Comparison of ENCODE assay signal across 9 cellular contexts in genomic region chr7:100563809-100564400, GRCh38. TPM values are rescaled to one million over a fixed set of nuclear protein-coding genes. Genes with fewer than 3 reads are reported as not detected.
DNase-seq lines count a peak whose midpoint lies in the region; ATAC-seq and TF ChIP-seq lines count a peak whose summit lies in the region.
"Had no signal": no experiment of that assay in that cellular context is flagged by ENCODE, and none has a peak within 500 bp of the region (broad histone marks: within the 10 kb centered on the region; RNA-seq: fewer than 3 reads in every experiment).

No MANE protein-coding gene starts in this region.

- H3K9me3 ChIP-seq in A673 (ENCODE audit: low read depth, low read length, poor library complexity, severe bottlenecking) (no peaks in the 10 kb centered on the region), lung (ENCODE audit: control insufficient read depth in 2 of 2, insufficient read depth in 1 of 2, low read length in 1 of 2) (no peaks in the 10 kb centered on the region)

- H3K27me3 ChIP-seq in A673 (replicated peaks; ENCODE audit: insufficient read depth, low read depth, low read length, poor library complexity) (no peaks in the 10 kb centered on the region), lung (ENCODE audit: control insufficient read depth, insufficient read depth) (no peaks in the 10 kb centered on the region)

- H3K4me1 ChIP-seq in A673 (ENCODE audit: insufficient read depth, low read length, poor library complexity, severe bottlenecking), result no peaks in the 10 kb centered on the region
- peaks cover 0 to 4% of the 10 kb centered on the region in 2 donors for H3K4me1 ChIP-seq in lung (ENCODE audit: control insufficient read depth in 2 of 2, insufficient read depth in 2 of 2, low read length in 2 of 2)

- CTCF ChIA-PET in A673 (lab: Charles Lee), result interaction anchor here (0.6 to 1.5 kb wide), 6 partner anchors 9 to 182 kb away, joined by 3 to 5 read pairs (median 4); partner anchors contain the start of gene NYAP1

- WGBS in lung, 2 donors, result 32% methylated on average over 12 of the region's 12 CpGs

- no TSS peak for BruUV-seq in A673 (replicated peaks; lab: Mats Ljungman, UMichigan)

- H3K4me3 ChIP-seq in A673 (ENCODE audit: low read depth, low read length, poor library complexity, severe bottlenecking) (no peak overlapping the region), lung (no peak overlapping the region)
- H3K4me3 ChIP-seq: skin epidermis had no signal

- H3K36me3 ChIP-seq in A673 (ENCODE audit: insufficient read depth, low read length, poor library complexity, severe bottlenecking) (no peaks in the 10 kb centered on the region), lung (ENCODE audit: control insufficient read depth in 2 of 2, insufficient read depth in 2 of 2, low read length in 2 of 2) (peaks cover 0 to 20% of the 10 kb centered on the region in 2 donors)

- intact Hi-C loops in A673 (cut with micrococcal nuclease; ENCODE audit: unreplicated experiment), result loop anchor here (5.0 kb wide), 1 partner anchor 128 kb away; the partner anchor contains the start of gene GIGYF1

- peak; percentile 95 for TF ChIP-seq CTCF in A673 (conservative IDR thresholded peaks at IDR 0.05; ENCODE audit: low read depth, low read length)
- TF ChIP-seq CTCF in lung (IDR thresholded peaks at IDR 0.05; ENCODE audit: control extremely low read depth, extremely low read depth), result peak; percentile 90

- DNase-seq in A673 (ENCODE audit: low spot score), result peak; percentile 80
- DNase-seq in NCI-H226, result peak; percentile 51
- peak; percentile 74 to 79 for DNase-seq in activated CD4-positive, alpha-beta T cell treated with anti-CD3 and anti-CD28 coated beads, Interleukin-2, amount 50 U/mL, for 24 hours (ENCODE audit: low read depth in 1 of 2, low spot score in 1 of 2)
- peak; percentile 45 to 68 for DNase-seq in dermis microvascular lymphatic vessel endothelial cell (ENCODE audit: low read depth in 2 of 2)
- peak; percentile 85 for DNase-seq in lung (ENCODE audit: low spot score)
- peak; percentile 71 to 77 for DNase-seq in stimulated activated CD8-positive, alpha-beta memory T cell treated with anti-CD3 and anti-CD28 coated beads, Interleukin-2, amount 100 ng/mL, for 1 hour (ENCODE audit: low read depth in 2 of 2)

- POLR2A ChIA-PET in A673 (lab: Charles Lee; ENCODE audit: low non-redundant PET), result no interaction called here

- H3K27ac ChIP-seq in A673 (ENCODE audit: low read depth, low read length, poor library complexity, severe bottlenecking), result no peak overlapping the region
- H3K27ac ChIP-seq in lung (ENCODE audit: low read depth in 1 of 2, low read length in 1 of 2), result no peak overlapping the region

- ATAC-seq in GM18498 (IDR thresholded peaks at IDR 0.05; ENCODE audit: unreplicated experiment) (peak; percentile 37), lung (ENCODE audit: insufficient read depth, low FRiP score) (peak; percentile 73), GM21515 (IDR thresholded peaks at IDR 0.05; ENCODE audit: unreplicated experiment) (no peak)

RNA-seq across cellular contexts. Expression of gene SAP25, which starts 9.8 kb away (rescaled TPM):
- total RNA-seq in A673 (2021) (1.7 and 2.8 TPM in 2 replicates), dermis microvascular lymphatic vessel endothelial cell (0.13 TPM in 1 of 2 replicates, not detected in the other), lung (1 to 10 TPM; 1.9 to 8.8 TPM)
- polyA plus RNA-seq in lung, result 1 to 10 TPM; 3.7 to 9.9 TPM

RNA-seq across cellular contexts. Expression of gene LRCH4, which starts 22.0 kb away (rescaled TPM):
- total RNA-seq in A673 (2021), result 42.4 and 50.4 TPM in 2 replicates
- 5.1 and 6.1 TPM in 2 replicates for total RNA-seq in dermis microvascular lymphatic vessel endothelial cell
- 100 to 1,000 TPM in 1 of 2 donors, 10 to 100 TPM in 1; 38.1 to 109 TPM for total RNA-seq in lung
- 100 to 1,000 TPM in 1 of 2 donors, 10 to 100 TPM in 1; 81.7 to 103 TPM for polyA plus RNA-seq in lung

RNA-seq across cellular contexts. Expression of gene FBXO24, which starts 22.2 kb away (rescaled TPM):
- total RNA-seq in A673 (2021), result 0.44 and 0.75 TPM in 2 replicates
- 0.13 and 0.25 TPM in 2 replicates for total RNA-seq in dermis microvascular lymphatic vessel endothelial cell
- 1 to 10 TPM in 1 of 2 donors, under 1 TPM in 1; 0.25 to 1.3 TPM for total RNA-seq in lung
- polyA plus RNA-seq in lung, result under 1 TPM; 0.30 to 0.35 TPM

RNA-seq across cellular contexts. Expression of gene AGFG2, which starts 24.9 kb away (rescaled TPM):
- total RNA-seq in A673 (2021) (12.8 and 15.3 TPM in 2 replicates), dermis microvascular lymphatic vessel endothelial cell (28.5 and 51.7 TPM in 2 replicates), lung (10 to 100 TPM; 22.8 to 36.0 TPM)
- 10 to 100 TPM; 15.9 to 16.6 TPM for polyA plus RNA-seq in lung

RNA-seq across cellular contexts. Expression of gene PCOLCE, which starts 38.3 kb away (rescaled TPM):
- total RNA-seq in A673 (2021) (45.0 and 70.1 TPM in 2 replicates), dermis microvascular lymphatic vessel endothelial cell (0.13 and 0.51 TPM in 2 replicates), lung (100 to 1,000 TPM in 1 of 2 donors, 10 to 100 TPM in 1; 53.6 to 105 TPM)
- polyA plus RNA-seq in lung, result 10 to 100 TPM; 48.4 to 73.5 TPM
